Comparison of ENCODE assay signal across 10 cellular contexts in the genomic region with DNA sequence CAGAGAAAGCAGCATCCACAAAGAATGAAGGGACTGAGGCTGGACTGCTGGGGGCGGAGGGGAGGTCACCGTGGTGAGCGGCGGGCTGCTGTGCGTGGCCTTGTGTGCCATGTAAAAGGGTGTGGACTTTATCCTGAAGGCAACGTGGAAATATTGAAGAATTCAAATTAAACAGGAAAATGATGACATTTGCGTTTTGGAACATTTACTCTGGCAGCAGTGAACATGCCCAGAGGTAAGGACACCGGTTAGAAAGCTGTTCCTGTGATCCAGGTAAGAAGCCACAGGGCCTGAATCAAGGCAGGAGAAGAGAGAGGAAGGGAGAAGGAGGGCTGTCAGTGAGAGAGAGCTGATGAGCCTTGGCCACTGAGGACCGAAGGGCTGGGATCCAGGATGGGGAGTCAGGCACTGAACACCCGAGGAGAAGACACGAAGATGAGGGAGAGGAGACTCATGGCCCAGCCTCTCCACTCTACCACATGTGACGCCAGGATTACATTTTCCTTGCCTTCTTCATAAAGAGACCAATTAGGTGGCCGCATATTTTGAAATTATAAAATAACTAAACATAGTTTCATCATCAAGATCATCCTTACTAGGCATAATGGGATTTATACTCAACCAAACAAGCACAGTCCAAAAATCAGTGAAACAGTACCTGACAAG. TPM values are rescaled to one million over a fixed set of nuclear protein-coding genes. Genes with fewer than 3 reads are reported as not detected.
A peak's percentile ranks its signal among the peaks of the same experiment; 100 is the strongest.
DNase-seq lines count a peak whose midpoint lies in the region; ATAC-seq and TF ChIP-seq lines count a peak whose summit lies in the region.
"Had no signal": no experiment of that assay in that cellular context is flagged by ENCODE, and none has a peak within 500 bp of the region (broad histone marks: within the 10 kb centered on the region; RNA-seq: fewer than 3 reads in every experiment).

No MANE protein-coding gene starts in this region.

- no peak for ATAC-seq in psoas muscle

- H3K4me2 ChIP-seq in PC-9 (peak overlapping the region; percentile 55), fibroblast of lung (ENCODE audit: extremely low read depth, insufficient read depth, low read length) (peak overlapping the region; percentile 55)

- POLR2A ChIA-PET in BJ (lab: Charles Lee), result no interaction called here
- POLR2A ChIA-PET in PC-9 (lab: Charles Lee; ENCODE audit: unreplicated experiment), result no interaction called here

- H3K9me3 ChIP-seq in PC-9 (ENCODE audit: insufficient read depth, low read depth) (no peaks in the 10 kb centered on the region), fibroblast of lung (ENCODE audit: control insufficient read depth, insufficient read depth, low read depth, low read length) (no peaks in the 10 kb centered on the region), psoas muscle (no peaks in the 10 kb centered on the region)

- BruUV-seq in PC-9 (replicated peaks; lab: Mats Ljungman, UMichigan), result no TSS peak

- WGBS in psoas muscle, 3 donors, result 83 to 91% (median 86%) methylated on average over 13 of the region's 13 CpGs

- H4K20me1 ChIP-seq in PC-9 (ENCODE audit: insufficient read depth), result no peaks in the 10 kb centered on the region
- no peaks in the 10 kb centered on the region for H4K20me1 ChIP-seq in fibroblast of lung (ENCODE audit: control insufficient read depth, extremely low read depth, insufficient read depth, low read length)

- peaks cover 46% of the 10 kb centered on the region for H3K4me1 ChIP-seq in PC-9 (replicated peaks; ENCODE audit: insufficient read depth)
- peaks cover 79% of the 10 kb centered on the region for H3K4me1 ChIP-seq in fibroblast of lung (ENCODE audit: control insufficient read depth, extremely low read depth, insufficient read depth, low read length)
- peaks cover 24% of the 10 kb centered on the region for H3K4me1 ChIP-seq in psoas muscle

- CTCF ChIA-PET in BJ (lab: Yijun Ruan, JAX), result no interaction called here
- CTCF ChIA-PET in PC-9 (lab: Charles Lee), result no interaction called here

- no peak overlapping the region for H2AFZ ChIP-seq in PC-9
- H2AFZ ChIP-seq in fibroblast of lung (ENCODE audit: low read length), result no peak overlapping the region

- no peaks in the 10 kb centered on the region for H3K27me3 ChIP-seq in BJ (ENCODE audit: control insufficient read depth, insufficient read depth, low read length)
- no peaks in the 10 kb centered on the region for H3K27me3 ChIP-seq in PC-9 (ENCODE audit: insufficient read depth, low read depth)
- H3K27me3 ChIP-seq in fibroblast of lung (ENCODE audit: control insufficient read depth, insufficient read depth, low read length), result no peaks in the 10 kb centered on the region
- no peaks in the 10 kb centered on the region for H3K27me3 ChIP-seq in psoas muscle (ENCODE audit: insufficient read depth in 3 of 3, low read length in 2 of 3)

- no peaks in the 10 kb centered on the region for H3K9me2 ChIP-seq in PC-9 (ENCODE audit: insufficient read depth)

- H3K9ac ChIP-seq in fibroblast of lung (ENCODE audit: insufficient read depth, low read length), result peak overlapping the region; percentile 57

- TF ChIP-seq CTCF in BJ (IDR thresholded peaks at IDR 0.05; ENCODE audit: insufficient read depth, low read depth, low read length) (no peak), PC-9 (conservative IDR thresholded peaks at IDR 0.05) (no peak), fibroblast of lung (conservative IDR thresholded peaks at IDR 0.05 in 1 of 2, IDR thresholded peaks at IDR 0.05 in 1 of 2; ENCODE audit: low read depth in 1 of 2, low read length in 2 of 2) (no peak), psoas muscle (IDR thresholded peaks at IDR 0.05) (no peak)

- H3K36me3 ChIP-seq in BJ (ENCODE audit: control insufficient read depth, insufficient read depth, low read length) (peaks cover 7% of the 10 kb centered on the region), PC-9 (ENCODE audit: low read depth) (no peaks in the 10 kb centered on the region), fibroblast of lung (ENCODE audit: control insufficient read depth, insufficient read depth, low read length) (peaks cover 18% of the 10 kb centered on the region), psoas muscle (ENCODE audit: insufficient read depth in 1 of 2, low read depth in 1 of 2) (peaks cover 0 to 9% of the 10 kb centered on the region in 2 donors)

- no peaks in the 10 kb centered on the region for H3K79me2 ChIP-seq in PC-9 (ENCODE audit: low read depth)
- peaks cover 70% of the 10 kb centered on the region for H3K79me2 ChIP-seq in fibroblast of lung (ENCODE audit: control insufficient read depth, insufficient read depth, low read length)

- 0 out of 2 replicates have a peak overlapping the region, but pooled peaks have one; percentile 2 for H3K4me3 ChIP-seq in BJ (ENCODE audit: low read depth, low read length)
- H3K4me3 ChIP-seq in PC-9, result no peak overlapping the region
- H3K4me3 ChIP-seq in fibroblast of lung (replicated peaks in 1 of 4; ENCODE audit: control extremely low read depth in 1 of 4, insufficient read depth in 1 of 4, low read depth in 3 of 4, low read length in 4 of 4), result no peak overlapping the region
- no peak overlapping the region for H3K4me3 ChIP-seq in psoas muscle

- peak overlapping the region; percentile 42; the same call in 1 of the 2 replicates for H3K27ac ChIP-seq in PC-9
- peak overlapping the region; percentile 96 for H3K27ac ChIP-seq in fibroblast of lung (ENCODE audit: insufficient read depth, low read length)
- H3K27ac ChIP-seq in psoas muscle, result peak overlapping the region; percentile 86

- DNase-seq in BJ (ENCODE audit: low read depth) (no peak), PC-9 (no peak), fibroblast of lung (ENCODE audit: low read depth in 2 of 2) (no peak), psoas muscle (no peak), HuH-7.5 (ENCODE audit: low spot score) (no peak), MV-4-11 (lab: John Stamatoyannopoulos, UW) (no peak), DMS153 (lab: John Stamatoyannopoulos, UW) (no peak)
- DNase-seq in activated CD4-positive, alpha-beta T cell treated with anti-CD3 and anti-CD28 coated beads for 48 hours, result no peak
- DNase-seq: central memory CD4-positive, alpha-beta T cell; immature natural killer cell had no signal

- H3F3A ChIP-seq in PC-9 (ENCODE audit: insufficient read depth, low read depth), result peaks cover 21% of the 10 kb centered on the region; the same call in 1 of the 2 replicates

- intact Hi-C loops in PC-9 (cut with micrococcal nuclease; ENCODE audit: unreplicated experiment) (no loop called here), psoas muscle (cut with DNase I) (loop anchor here (5.0 kb wide), 2 partner anchors 54 to 59 kb away; partner anchors contain the start of gene TRAM2 (in 1 of the 2))

RNA-seq across cellular contexts. Expression of gene TRAM2, which starts 58.4 kb away (rescaled TPM):
- 134 and 146 TPM in 2 replicates for polyA plus RNA-seq in BJ (2011; rRNA removed)
- 104 and 127 TPM in 2 replicates for polyA minus RNA-seq in BJ (2011; rRNA and poly(A)+ RNA removed)
- total RNA-seq in PC-9 (2021), result 28.1 and 40.9 TPM in 2 replicates
- 69.6 and 131 TPM in 2 replicates for total RNA-seq in fibroblast of lung
- polyA plus RNA-seq in fibroblast of lung, result 155 and 252 TPM in 2 replicates
- polyA plus RNA-seq in fibroblast of lung (2012), result 107 and 217 TPM in 2 replicates
- polyA minus RNA-seq in fibroblast of lung (ENCODE audit: low replicate concordance), result 254 and 398 TPM in 2 replicates
- total RNA-seq in psoas muscle, result 1 to 10 TPM; 3.4 to 5.7 (median 4.5) TPM
- polyA plus RNA-seq in psoas muscle, result 1 to 10 TPM; 2.1 to 4.5 (median 3.0) TPM

Comparison
In these comparisons a context has a peak if more than half of its experiments do, and no peak if none do; other contexts are left out.
1. H3K27ac ChIP-seq: peak in every context shown above with its lines; median percentile 96 in fibroblast of lung; 86 in psoas muscle; 42 in PC-9.